In genomic region chr14:63483315-63483714, GRCh38 we compare ENCODE assay signal across 22 cellular contexts. TPM values are rescaled to one million over a fixed set of nuclear protein-coding genes. Genes with fewer than 3 reads are reported as not detected.
DNase-seq lines count a peak whose midpoint lies in the region; ATAC-seq and TF ChIP-seq lines count a peak whose summit lies in the region.
"Had no signal": no experiment of that assay in that cellular context is flagged by ENCODE, and none has a peak within 500 bp of the region (broad histone marks: within the 10 kb centered on the region; RNA-seq: fewer than 3 reads in every experiment).

No MANE protein-coding gene starts in this region.

- no peak for TF ChIP-seq POLR2A in heart left ventricle (IDR thresholded peaks at IDR 0.05)

- H3K36me3 ChIP-seq in heart left ventricle = no peaks in the 10 kb centered on the region
- no peaks in the 10 kb centered on the region for H3K36me3 ChIP-seq in left ventricle myocardium inferior
- H3K36me3 ChIP-seq: SJCRH30, suprapubic skin had no signal

- H3K4me3 Mint-ChIP-seq in WTC11 (no peak overlapping the region), immature natural killer cell (peak overlapping the region in 4 of 5 donors; percentile 5 to 43 (median 32))
- peak overlapping the region; percentile 1 to 41 for H3K4me3 Mint-ChIP-seq in stimulated activated naive B cell treated with anti-CD40 and anti-IgM and Interleukin-4, amounts not matched to agents 10 μg/mL and 1 μg/mL and 100 μg/mL, for 72 hours
- H3K4me3 Mint-ChIP-seq: activated CD8-positive, alpha-beta T cell treated with anti-CD3 and anti-CD28 coated beads, Interleukin-2, amount 10 ng/mL, durations not matched to agents 7 days and 5 days; activated naive CD4-positive, alpha-beta T cell treated with anti-CD3 and anti-CD28 coated beads, Interleukin-2, amount 50 U/mL, for 24 hours; activated T-cell treated with anti-CD3 and anti-CD28 coated beads, Interleukin-2, amount 50 U/mL, for 24 hours; IgD-negative memory B cell had no signal

- H3K9me3 Mint-ChIP-seq in WTC11 = no peaks in the 10 kb centered on the region
- no peaks in the 10 kb centered on the region for H3K9me3 Mint-ChIP-seq in immature natural killer cell
- no peaks in the 10 kb centered on the region for H3K9me3 Mint-ChIP-seq in stimulated activated naive B cell treated with anti-CD40 and anti-IgM and Interleukin-4, amounts not matched to agents 10 μg/mL and 1 μg/mL and 100 μg/mL, for 72 hours
- H3K9me3 Mint-ChIP-seq: activated naive CD4-positive, alpha-beta T cell treated with anti-CD3 and anti-CD28 coated beads, Interleukin-2, amount 50 U/mL, for 24 hours; activated T-cell treated with anti-CD3 and anti-CD28 coated beads, Interleukin-2, amount 50 U/mL, for 24 hours; IgD-negative memory B cell had no signal

- H3K27me3 ChIP-seq in heart left ventricle (no peaks in the 10 kb centered on the region), left ventricle myocardium inferior (ENCODE audit: low read depth) (no peaks in the 10 kb centered on the region)
- H3K27me3 ChIP-seq: SJCRH30, suprapubic skin had no signal

- H3K36me3 Mint-ChIP-seq in WTC11 (no peaks in the 10 kb centered on the region), immature natural killer cell (no peaks in the 10 kb centered on the region)
- H3K36me3 Mint-ChIP-seq in stimulated activated naive B cell treated with anti-CD40 and anti-IgM and Interleukin-4, amounts not matched to agents 10 μg/mL and 1 μg/mL and 100 μg/mL, for 72 hours = peaks cover 5 to 12% of the 10 kb centered on the region in 2 donors

- peak in 3 of 4 donors; percentile 37 to 83 (median 66) for ATAC-seq in heart left ventricle
- ATAC-seq in WTC11 = no peak
- no peak for ATAC-seq in stimulated activated naive B cell treated with anti-CD40 and anti-IgM and Interleukin-4, amounts not matched to agents 10 μg/mL and 1 μg/mL and 100 μg/mL, for 72 hours (replicated peaks)
- ATAC-seq: activated CD8-positive, alpha-beta T cell treated with anti-CD3 and anti-CD28 coated beads, Interleukin-2, amount 10 ng/mL, durations not matched to agents 7 days and 5 days; HCT116 had no signal

- CTCF ChIA-PET in WTC11 (lab: Charles Lee) = no interaction called here

- WGBS in heart left ventricle, 4 donors = 60 to 75% (median 69%) methylated on average over 7 of the region's 7 CpGs

- H3K27ac ChIP-seq in heart left ventricle = peak overlapping the region in 1 of 12 donors; percentile 17
- no peak overlapping the region for H3K27ac ChIP-seq in left ventricle myocardium inferior (replicated peaks)
- H3K27ac ChIP-seq: C4-2B, SJCRH30, suprapubic skin had no signal

- intact Hi-C loops in heart left ventricle (cut with DNase I) (no loop called here), left ventricle myocardium inferior (cut with micrococcal nuclease) (no loop called here)

- TF ChIP-seq CTCF in heart left ventricle (IDR thresholded peaks at IDR 0.05) (no peak), left ventricle myocardium inferior (IDR thresholded peaks at IDR 0.05; ENCODE audit: borderline replicate concordance) (no peak), WTC11 (IDR thresholded peaks at IDR 0.05) (no peak)

- H3K4me1 Mint-ChIP-seq in WTC11 (peaks cover 26% of the 10 kb centered on the region), immature natural killer cell (peaks cover 47 to 68% of the 10 kb centered on the region in 2 donors)
- peaks cover 30 to 57% of the 10 kb centered on the region in 2 donors for H3K4me1 Mint-ChIP-seq in stimulated activated naive B cell treated with anti-CD40 and anti-IgM and Interleukin-4, amounts not matched to agents 10 μg/mL and 1 μg/mL and 100 μg/mL, for 72 hours

- H3K9me3 ChIP-seq in heart left ventricle (no peaks in the 10 kb centered on the region), left ventricle myocardium inferior (replicated peaks) (no peaks in the 10 kb centered on the region)
- H3K9me3 ChIP-seq: SJCRH30, suprapubic skin had no signal

- H3K4me3 ChIP-seq in heart left ventricle (no peak overlapping the region), left ventricle myocardium inferior (no peak overlapping the region)
- H3K4me3 ChIP-seq: SJCRH30, suprapubic skin had no signal

- DNase-seq in heart left ventricle (no peak), left ventricle myocardium inferior (no peak), WTC11 (ENCODE audit: low spot score) (no peak), immature natural killer cell (no peak), NCI-H774 (lab: John Stamatoyannopoulos, UW) (no peak), OCI-M1 (lab: John Stamatoyannopoulos, UW) (no peak), NAMALWA (ENCODE audit: low spot score) (no peak)
- no peak for DNase-seq in stimulated activated naive B cell treated with anti-CD40 and anti-IgM and Interleukin-4, amounts not matched to agents 10 μg/mL and 1 μg/mL and 100 μg/mL, for 72 hours
- DNase-seq: ACHN; activated CD8-positive, alpha-beta T cell treated with anti-CD3 and anti-CD28 coated beads, Interleukin-2, amount 10 ng/mL, durations not matched to agents 7 days and 5 days; activated T-cell treated with anti-CD3 and anti-CD28 coated beads, Interleukin-2, amount 50 U/mL, for 24 hours; mesendoderm; NCI-H1930; NCI-H524; SJCRH30; stimulated activated CD4-positive, alpha-beta T cell treated with anti-CD3 and anti-CD28 coated beads, Interleukin-4, amount 100 ng/mL, for 4 hours; T-helper 2 cell had no signal

- H3K27ac Mint-ChIP-seq in WTC11 = peak overlapping the region; percentile 73; the same call in 1 of the 2 replicates
- peak overlapping the region; percentile 46 to 92 (median 84) for H3K27ac Mint-ChIP-seq in immature natural killer cell
- peak overlapping the region; percentile 86 for H3K27ac Mint-ChIP-seq in stimulated activated naive B cell treated with anti-CD40 and anti-IgM and Interleukin-4, amounts not matched to agents 10 μg/mL and 1 μg/mL and 100 μg/mL, for 72 hours
- H3K27ac Mint-ChIP-seq: activated naive CD4-positive, alpha-beta T cell treated with anti-CD3 and anti-CD28 coated beads, Interleukin-2, amount 50 U/mL, for 24 hours; IgD-negative memory B cell had no signal

- POLR2A ChIA-PET in WTC11 (lab: Charles Lee) = no interaction called here

- H3K27me3 Mint-ChIP-seq in WTC11 (ENCODE audit: low read depth) (no peaks in the 10 kb centered on the region), immature natural killer cell (ENCODE audit: low read depth in 3 of 3) (peaks cover 0 to 4% (median 0%) of the 10 kb centered on the region in 3 donors)
- H3K27me3 Mint-ChIP-seq in stimulated activated naive B cell treated with anti-CD40 and anti-IgM and Interleukin-4, amounts not matched to agents 10 μg/mL and 1 μg/mL and 100 μg/mL, for 72 hours = no peaks in the 10 kb centered on the region
- H3K27me3 Mint-ChIP-seq: activated naive CD4-positive, alpha-beta T cell treated with anti-CD3 and anti-CD28 coated beads, Interleukin-2, amount 50 U/mL, for 24 hours; activated T-cell treated with anti-CD3 and anti-CD28 coated beads, Interleukin-2, amount 50 U/mL, for 24 hours; IgD-negative memory B cell had no signal

- H3K4me1 ChIP-seq in heart left ventricle = peaks cover 0 to 41% (median 7%) of the 10 kb centered on the region in 12 donors
- H3K4me1 ChIP-seq in left ventricle myocardium inferior = peaks cover 42% of the 10 kb centered on the region
- H3K4me1 ChIP-seq: SJCRH30 had no signal

TF ChIP-seq in WTC11, 78 proteins besides CTCF, POLR2A, EP300 and RAD21 (continues in another document):
- no peak for TF ChIP-seq GTF2I (CRISPR knock-in tag; conservative IDR thresholded peaks at IDR 0.05)
- TF ChIP-seq NFYB (CRISPR knock-in tag; conservative IDR thresholded peaks at IDR 0.05; ENCODE audit: low read depth) = no peak
- TF ChIP-seq, protein P1, sequence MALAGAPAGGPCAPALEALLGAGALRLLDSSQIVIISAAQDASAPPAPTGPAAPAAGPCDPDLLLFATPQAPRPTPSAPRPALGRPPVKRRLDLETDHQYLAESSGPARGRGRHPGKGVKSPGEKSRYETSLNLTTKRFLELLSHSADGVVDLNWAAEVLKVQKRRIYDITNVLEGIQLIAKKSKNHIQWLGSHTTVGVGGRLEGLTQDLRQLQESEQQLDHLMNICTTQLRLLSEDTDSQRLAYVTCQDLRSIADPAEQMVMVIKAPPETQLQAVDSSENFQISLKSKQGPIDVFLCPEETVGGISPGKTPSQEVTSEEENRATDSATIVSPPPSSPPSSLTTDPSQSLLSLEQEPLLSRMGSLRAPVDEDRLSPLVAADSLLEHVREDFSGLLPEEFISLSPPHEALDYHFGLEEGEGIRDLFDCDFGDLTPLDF (CRISPR knock-in tag; IDR thresholded peaks at IDR 0.05) = no peak
- TF ChIP-seq ZBTB43 (CRISPR knock-in tag; IDR thresholded peaks at IDR 0.05) = no peak
- TF ChIP-seq, protein P2, sequence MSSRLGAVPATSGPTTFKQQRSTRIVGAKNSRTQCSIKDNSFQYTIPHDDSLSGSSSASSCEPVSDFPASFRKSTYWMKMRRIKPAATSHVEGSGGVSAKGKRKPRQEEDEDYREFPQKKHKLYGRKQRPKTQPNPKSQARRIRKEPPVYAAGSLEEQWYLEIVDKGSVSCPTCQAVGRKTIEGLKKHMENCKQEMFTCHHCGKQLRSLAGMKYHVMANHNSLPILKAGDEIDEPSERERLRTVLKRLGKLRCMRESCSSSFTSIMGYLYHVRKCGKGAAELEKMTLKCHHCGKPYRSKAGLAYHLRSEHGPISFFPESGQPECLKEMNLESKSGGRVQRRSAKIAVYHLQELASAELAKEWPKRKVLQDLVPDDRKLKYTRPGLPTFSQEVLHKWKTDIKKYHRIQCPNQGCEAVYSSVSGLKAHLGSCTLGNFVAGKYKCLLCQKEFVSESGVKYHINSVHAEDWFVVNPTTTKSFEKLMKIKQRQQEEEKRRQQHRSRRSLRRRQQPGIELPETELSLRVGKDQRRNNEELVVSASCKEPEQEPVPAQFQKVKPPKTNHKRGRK (CRISPR knock-in tag; IDR thresholded peaks at IDR 0.05; ENCODE audit: borderline replicate concordance) = no peak
- no peak for TF ChIP-seq ZNF232 (CRISPR knock-in tag; IDR thresholded peaks at IDR 0.05)
- no peak for TF ChIP-seq NR2C2 (CRISPR knock-in tag; IDR thresholded peaks at IDR 0.05)
- no peak for TF ChIP-seq CREM (CRISPR knock-in tag; IDR thresholded peaks at IDR 0.05)

RNA-seq across cellular contexts. Expression of gene PPP2R5E, which starts 59.9 kb away (rescaled TPM):
- total RNA-seq in heart left ventricle = 10 to 100 TPM; 16.2 to 44.2 (median 37.6) TPM
- polyA plus RNA-seq in heart left ventricle = 10 to 100 TPM in 1 of 2 donors, 1 to 10 TPM in 1; 6.2 to 18.6 TPM
- 34.5 TPM for total RNA-seq in left ventricle myocardium inferior
- 56.9 to 59.0 TPM (median 57.5 TPM) in 3 replicates for total RNA-seq in WTC11 (2021)
- 10 to 100 TPM; 28.4 to 61.8 (median 47.3) TPM for polyA plus RNA-seq in immature natural killer cell

Comparison
In these comparisons a context has a peak if more than half of its experiments do, and no peak if none do; other contexts are left out.
1. ATAC-seq: peak in heart left ventricle (3 of 4); none in WTC11 (single experiment) and stimulated activated naive B cell treated with anti-CD40 and anti-IgM and Interleukin-4, amounts not matched to agents 10 μg/mL and 1 μg/mL and 100 μg/mL, for 72 hours (0 of 2).
2. Peak in every context shown above with its lines, with median percentiles within 50 percentile points of each other: H3K27ac Mint-ChIP-seq.